Comparison of ENCODE assay signal across 31 cellular contexts in genomic region chr2:118315606-118316005, GRCh38.
"Had no signal": no experiment of that assay in that cellular context is flagged by ENCODE, and none has a peak within 500 bp of the region (broad histone marks: within the 10 kb centered on the region; RNA-seq: fewer than 3 reads in every experiment).

No MANE protein-coding gene starts in this region.

- H3K4me1 ChIP-seq: SJCRH30 had no signal

- H3K4me2 ChIP-seq: PC-9 had no signal

- H3K9me3 ChIP-seq: MG63, SJCRH30 had no signal

- ATAC-seq: Panc1, Right ventricle myocardium inferior, SK-N-SH treated with all-trans-retinoic acid at 6 μM for 48 hours had no signal

- H3K4me3 ChIP-seq: MG63, PC-9, SJCRH30, SK-N-MC had no signal

- H3K36me3 ChIP-seq: MG63, SJCRH30 had no signal

- H2AFZ ChIP-seq: PC-9 had no signal

- H3K27ac ChIP-seq: PC-9, RWPE1, SJCRH30, SK-N-MC had no signal

- H3K27me3 ChIP-seq: MG63, SJCRH30 had no signal

- DNase-seq: Kasumi-1, MG63, NCI-H1048, NCI-H1092 treated with DMSO at 0.1 percent for 48 hours, NCI-H1105 treated with DMSO at 0.1 percent for 48 hours, NCI-H1417, NCI-H1436, NCI-H146, NCI-H1694, NCI-H187, NCI-H1930, NCI-H2029 treated with DMSO at 0.1 percent for 48 hours, NCI-H2081 treated with DMSO at 0.1 percent for 48 hours, NCI-H2107, NCI-H2171, NCI-H226, NCI-H446 treated with DMSO at 0.1 percent for 48 hours, NCI-H510A, NCI-H526, NCI-H69, NCI-H748 treated with DMSO at 0.1 percent for 48 hours, NCI-H82, PC-9, SHP77, SIG-M5, SJCRH30 had no signal
